Comparison of ENCODE assay signal across 21 cellular contexts in the genomic region with DNA sequence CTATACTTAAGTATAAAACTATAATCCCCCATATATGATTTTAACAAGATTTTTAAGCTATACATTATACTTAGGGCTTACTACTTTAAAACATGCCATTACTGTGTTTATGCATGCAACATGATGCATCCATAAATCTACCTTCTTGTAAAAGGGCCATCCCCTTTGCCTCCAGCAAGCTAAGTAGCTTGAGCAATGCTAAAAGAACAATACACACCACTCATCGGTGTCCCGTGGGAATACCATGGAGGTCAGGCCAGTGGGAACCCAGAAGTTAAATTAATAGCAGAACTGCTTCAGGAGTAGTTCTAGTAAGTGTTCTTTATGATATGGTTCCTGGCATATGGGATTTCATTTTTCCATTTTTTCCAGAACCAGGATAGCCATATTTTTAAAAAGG. TPM values are rescaled to one million over a fixed set of nuclear protein-coding genes. Genes with fewer than 3 reads are reported as not detected.
DNase-seq lines count a peak whose midpoint lies in the region; ATAC-seq and TF ChIP-seq lines count a peak whose summit lies in the region.
"Had no signal": no experiment of that assay in that cellular context is flagged by ENCODE, and none has a peak within 500 bp of the region (broad histone marks: within the 10 kb centered on the region; RNA-seq: fewer than 3 reads in every experiment).

No MANE protein-coding gene starts in this region.

- peak overlapping the region; percentile 59 for H3K4me3 ChIP-seq in adipocyte (ENCODE audit: low read length)
- no peak overlapping the region for H3K4me3 ChIP-seq in fibroblast of pulmonary artery (replicated peaks; ENCODE audit: low read depth, low read length)
- no peak overlapping the region for H3K4me3 ChIP-seq in thoracic aorta
- H3K4me3 ChIP-seq: coronary artery, heart right ventricle, psoas muscle had no signal

- peak overlapping the region; percentile 58 to 62 for H3K27ac ChIP-seq in thoracic aorta
- H3K27ac ChIP-seq: epithelial cell of prostate, heart right ventricle, psoas muscle had no signal

- ATAC-seq in thoracic aorta (ENCODE audit: insufficient number of reproducible peaks, low FRiP score, low read depth): no peak
- ATAC-seq in GM21737 (IDR thresholded peaks at IDR 0.05; ENCODE audit: unreplicated experiment): no peak
- ATAC-seq in GM18861 (IDR thresholded peaks at IDR 0.05; ENCODE audit: unreplicated experiment): no peak
- ATAC-seq: heart right ventricle; natural killer cell treated with Interleukin-12 subunit alpha and Interleukin-12 subunit beta and Interleukin-15 and Interleukin-18, amount 100 ng/mL, for 72 hours had no signal

- no peaks in the 10 kb centered on the region for H3K27me3 ChIP-seq in adipocyte (replicated peaks; ENCODE audit: control insufficient read depth, insufficient read depth, low read length)
- H3K27me3 ChIP-seq in thoracic aorta (replicated peaks; ENCODE audit: insufficient read depth): no peaks in the 10 kb centered on the region
- H3K27me3 ChIP-seq: heart right ventricle had no signal

- no peaks in the 10 kb centered on the region for H3K9me3 ChIP-seq in adipocyte (ENCODE audit: control insufficient read depth, low read length)
- no peaks in the 10 kb centered on the region for H3K9me3 ChIP-seq in thoracic aorta
- H3K9me3 ChIP-seq: psoas muscle had no signal

- H3K9ac ChIP-seq in adipocyte (ENCODE audit: low read length): peak overlapping the region; percentile 57

- DNase-seq in NCI-H345 (lab: John Stamatoyannopoulos, UW) (peak; percentile 24), NCI-H345 treated with DMSO at 0.1 percent for 48 hours (lab: John Stamatoyannopoulos, UW; ENCODE audit: unreplicated experiment) (no peak), adipocyte (ENCODE audit: low read depth) (peak; percentile 82), fibroblast of pulmonary artery (ENCODE audit: low read depth) (peak; percentile 90), thoracic aorta (ENCODE audit: low spot score) (no peak), DMS79 treated with DMSO at 0.1 percent for 48 hours (lab: John Stamatoyannopoulos, UW) (no peak)
- DNase-seq: 8988T; activated CD4-positive, alpha-beta T cell treated with anti-CD3 and anti-CD28 coated beads for 48 hours; activated gamma-delta T cell; DMS153; heart right ventricle; islet precursor cell; NCI-H2029; psoas muscle; stimulated activated CD4-positive, alpha-beta T cell treated with anti-CD3 and anti-CD28 coated beads, Interleukin-12 subunit alpha, Interleukin-12 subunit beta, amount 100 ng/mL, for 4 hours; stimulated activated naive CD4-positive, alpha-beta T cell had no signal

- no peak for TF ChIP-seq CTCF in fibroblast of pulmonary artery (IDR thresholded peaks at IDR 0.05; ENCODE audit: low read length, missing control alignments)
- no peak for TF ChIP-seq CTCF in thoracic aorta (IDR thresholded peaks at IDR 0.05)

- no peaks in the 10 kb centered on the region for H3K36me3 ChIP-seq in adipocyte (ENCODE audit: control insufficient read depth, insufficient read depth, low read length, severe bottlenecking)
- no peaks in the 10 kb centered on the region for H3K36me3 ChIP-seq in thoracic aorta
- H3K36me3 ChIP-seq: heart right ventricle had no signal

- H3K4me1 ChIP-seq in adipocyte (ENCODE audit: control insufficient read depth, insufficient read depth, low read length) (peaks cover 62% of the 10 kb centered on the region), thoracic aorta (ENCODE audit: control insufficient read depth in 1 of 2, low read depth in 2 of 2) (peaks cover 54 to 88% of the 10 kb centered on the region in 2 donors)

RNA-seq across cellular contexts. Expression of gene SH3RF3, which starts 37.8 kb away (rescaled TPM):
- total RNA-seq in thoracic aorta: 10 to 100 TPM; 37.4 to 61.7 TPM

Comparison
In these comparisons a context has a peak if more than half of its experiments do, and no peak if none do; other contexts are left out.
1. DNase-seq: peak in NCI-H345 (single experiment), adipocyte (single experiment) and fibroblast of pulmonary artery (single experiment); none in NCI-H345 treated with DMSO at 0.1 percent for 48 hours (single experiment), thoracic aorta (single experiment) and DMS79 treated with DMSO at 0.1 percent for 48 hours (single experiment).